ENCODE assay signal across 12 cellular contexts in genomic region chr10:29618341-29619171, GRCh38. TPM values are rescaled to one million over a fixed set of nuclear protein-coding genes. Genes with fewer than 3 reads are reported as not detected.
DNase-seq lines count a peak whose midpoint lies in the region; ATAC-seq, FAIRE-seq and TF ChIP-seq lines count a peak whose summit lies in the region.
"Had no signal": no experiment of that assay in that cellular context is flagged by ENCODE, and none has a peak within 500 bp of the region (broad histone marks: within the 10 kb centered on the region; RNA-seq: fewer than 3 reads in every experiment).

No MANE protein-coding gene starts in this region.

- POLR2A ChIA-PET in A549 (lab: Yijun Ruan, JAX): interaction anchor here (1.0 to 1.5 kb wide), 2 partner anchors 10 to 43 kb away, joined by 3 to 6 read pairs; no protein-coding TSS in a partner anchor

- peak; percentile 72 to 80; a peak in 3 of 6 replicates for ATAC-seq in A549
- ATAC-seq in mucosa of descending colon: peak; percentile 83
- ATAC-seq in HG02852 (IDR thresholded peaks at IDR 0.05; ENCODE audit: unreplicated experiment): no peak
- ATAC-seq in GM19467 (IDR thresholded peaks at IDR 0.05; ENCODE audit: unreplicated experiment): no peak

- H3K27ac ChIP-seq in A549 (peak overlapping the region; percentile 31 to 73), esophagus (ENCODE audit: low read depth in 2 of 2, low read length in 1 of 2) (peak overlapping the region; percentile 18 to 86)

- peak overlapping the region; percentile 78 for H3K4me2 ChIP-seq in A549

- H3K4me1 ChIP-seq in A549: peaks cover 36% of the 10 kb centered on the region
- peaks cover 3 to 9% of the 10 kb centered on the region in 2 donors for H3K4me1 ChIP-seq in esophagus (ENCODE audit: control insufficient read depth in 2 of 2, insufficient read depth in 2 of 2, low read length in 1 of 2)
- H3K4me1 ChIP-seq in mucosa of descending colon (ENCODE audit: low read depth): peaks cover 32% of the 10 kb centered on the region

- FAIRE-seq in A549 (lab: Jason Lieb, UNC): no peak
- FAIRE-seq: keratinocyte had no signal

- DNase-seq in A549 (ENCODE audit: low read depth in 1 of 2, low spot score in 1 of 2) (peak in 1 of 2 experiments; percentile 37), NCI-H524 treated with DMSO at 0.1 percent for 48 hours (lab: John Stamatoyannopoulos, UW) (peak; percentile 18), mucosa of descending colon (peak; percentile 59 to 75 (median 71)), COLO829 (ENCODE audit: low spot score) (no peak), AG08395 (ENCODE audit: low spot score) (no peak)
- DNase-seq: C1 segment of cervical spinal cord, caudate nucleus, NCI-H1694 had no signal

- H3K9me3 ChIP-seq in A549 (no peaks in the 10 kb centered on the region), esophagus (ENCODE audit: control insufficient read depth in 2 of 2, insufficient read depth in 1 of 2, low read depth in 1 of 2, low read length in 1 of 2) (no peaks in the 10 kb centered on the region), mucosa of descending colon (no peaks in the 10 kb centered on the region)

- TF ChIP-seq CTCF in A549 (IDR thresholded peaks at IDR 0.05) (no peak), mucosa of descending colon (IDR thresholded peaks at IDR 0.05) (no peak)

- no peak for TF ChIP-seq EP300 in A549 (IDR thresholded peaks at IDR 0.05)

- intact Hi-C loops in mucosa of descending colon (cut with DNase I, micrococcal nuclease): no loop called here

- H3K36me3 ChIP-seq in esophagus (ENCODE audit: control insufficient read depth in 2 of 2, insufficient read depth in 2 of 2, low read length in 1 of 2) (no peaks in the 10 kb centered on the region), mucosa of descending colon (ENCODE audit: low read depth) (no peaks in the 10 kb centered on the region)

- 48% methylated on average over 14 of the region's 14 CpGs for WGBS in A549 (ENCODE audit: missing lambda C conversion rate)
- WGBS in esophagus, 2 donors: 56 to 69% methylated on average over 14 of the region's 14 CpGs

- no peak for TF ChIP-seq RAD21 in A549 (conservative IDR thresholded peaks at IDR 0.05 in 1 of 2, IDR thresholded peaks at IDR 0.05 in 1 of 2)

- CTCF ChIA-PET in A549 (lab: Yijun Ruan, JAX): interaction anchor here (0.6 to 2.1 kb wide), 13 partner anchors 9 to 1661 kb away, joined by 3 to 7 read pairs (median 4); no protein-coding TSS in a partner anchor

- H3K4me3 ChIP-seq in A549: 0 out of 3 replicates have a peak overlapping the region, but pooled peaks have one; percentile 14
- no peak overlapping the region for H3K4me3 ChIP-seq in esophagus (ENCODE audit: low read depth in 1 of 2, low read length in 2 of 2)
- H3K4me3 ChIP-seq in mucosa of descending colon: no peak overlapping the region

- H3K27me3 ChIP-seq in esophagus (ENCODE audit: control insufficient read depth in 1 of 2, insufficient read depth in 2 of 2, low read length in 2 of 2): no peaks in the 10 kb centered on the region

- TF ChIP-seq POLR2A in A549 (IDR thresholded peaks at IDR 0.05; ENCODE audit: low read length): no peak

TF ChIP-seq in A549, 52 proteins besides CTCF, POLR2A, EP300 and RAD21:
- TF ChIP-seq CBX2 (IDR thresholded peaks at IDR 0.05; ENCODE audit: borderline replicate concordance, low read depth) (no peak), CEBPB (IDR thresholded peaks at IDR 0.05) (peak in 1 of 2 experiments; percentile 82; a peak in 3 of 4 replicates)

RNA-seq across cellular contexts. Expression of gene SVIL, which starts 16.2 kb away (rescaled TPM):
- polyA plus RNA-seq in A549 (2011; rRNA removed): 20.4 and 26.7 TPM in 2 replicates
- polyA plus RNA-seq in A549 (2012; cell fraction: cytosol; rRNA removed): 4.1 and 4.3 TPM in 2 replicates
- 11.7 and 14.1 TPM in 2 replicates for polyA plus RNA-seq in A549 (2012; cell fraction: nucleus; rRNA removed)
- 9.6 to 12.1 TPM (median 12.0 TPM) in 3 replicates for polyA plus RNA-seq in A549 (2017; fragmentation: RNase III; extraction: RNeasy Plus Mini Kit Qiagen cat#74134 plus additional on column Dnase treatment)
- polyA minus RNA-seq in A549 (2011; rRNA and poly(A)+ RNA removed): 23.6 and 32.6 TPM in 2 replicates
- polyA plus RNA-seq in esophagus: 10 to 100 TPM; 22.3 to 35.2 TPM
- total RNA-seq in mucosa of descending colon: 1,000 to 10,000 TPM in 1 of 3 donors, 10 to 100 TPM in 2; 67.6 to 1,278 (median 86.0) TPM

Comparison
In these comparisons a context has a peak if more than half of its experiments do, and no peak if none do; other contexts are left out.
1. ATAC-seq: peak in A549 (2 of 2) and mucosa of descending colon (single experiment); none in HG02852 (single experiment) and GM19467 (single experiment).
2. DNase-seq: peak in NCI-H524 treated with DMSO at 0.1 percent for 48 hours (single experiment) and mucosa of descending colon (3 of 3); none in COLO829 (single experiment) and AG08395 (single experiment).